In genomic region chr13:75390229-75390628, GRCh38 we compare ENCODE assay signal across 25 cellular contexts.
"Had no signal": no experiment of that assay in that cellular context is flagged by ENCODE, and none has a peak within 500 bp of the region (broad histone marks: within the 10 kb centered on the region; RNA-seq: fewer than 3 reads in every experiment).

No MANE protein-coding gene starts in this region.

- DNase-seq: activated CD4-positive, alpha-beta T cell treated with anti-CD3 and anti-CD28 coated beads for 36 hours; activated CD4-positive, alpha-beta T cell treated with anti-CD3 and anti-CD28 coated beads, Interleukin-2, amount 50 U/mL, for 1 hour; activated CD4-positive, alpha-beta T cell treated with anti-CD3 and anti-CD28 coated beads, Interleukin-2, amount 50 U/mL, for 48 hours; activated CD4-positive, CD25-positive, alpha-beta regulatory T cell; activated CD4-positive, CD25-positive, alpha-beta regulatory T cell treated with anti-CD3 and anti-CD28 coated beads, Interleukin-2, amount 50 U/mL, for 72 hours; activated CD8-positive, alpha-beta memory T cell treated with anti-CD3 and anti-CD28 coated beads for 24 hours; activated CD8-positive, alpha-beta T cell treated with anti-CD3 and anti-CD28 coated beads for 36 hours; activated effector memory CD4-positive, alpha-beta T cell treated with Interleukin-2 at 50 U/mL for 16 hours; activated gamma-delta T cell treated with Interleukin-2 at 50 U/mL for 16 hours; activated naive CD4-positive, alpha-beta T cell treated with anti-CD3 and anti-CD28 coated beads, Interleukin-2, amount 50 U/mL, for 16 hours; activated naive CD4-positive, alpha-beta T cell treated with Interleukin-2 at 50 U/mL for 16 hours; activated naive CD8-positive, alpha-beta T cell treated with anti-CD3 and anti-CD28 coated beads, Interleukin-2, amount 10 ng/mL, durations not matched to agents 7 days and 5 days; activated T-cell treated with anti-CD3 and anti-CD28 coated beads, Interleukin-2, amount 50 U/mL, for 4 hours; caudate nucleus; cortex of kidney; dermis blood vessel endothelial cell; effector CD4-positive, alpha-beta T cell; esophagus squamous epithelium; foreskin melanocyte; T-helper 2 cell had no signal

- H3K4me1 ChIP-seq: ascending aorta, breast epithelium, esophagus squamous epithelium had no signal

- H3K27me3 ChIP-seq: ascending aorta, breast epithelium, esophagus squamous epithelium, gastroesophageal sphincter had no signal

- H3K36me3 ChIP-seq: ascending aorta, breast epithelium, esophagus squamous epithelium, gastroesophageal sphincter had no signal

- H3K9me3 ChIP-seq: ascending aorta, breast epithelium, esophagus squamous epithelium, gastroesophageal sphincter had no signal

- ATAC-seq: activated CD4-positive, alpha-beta T cell treated with anti-CD3 and anti-CD28 coated beads for 36 hours; activated CD8-positive, alpha-beta T cell treated with anti-CD3 and anti-CD28 coated beads for 36 hours; activated T-cell treated with anti-CD3 and anti-CD28 coated beads, Interleukin-2, amount 50 U/mL, for 4 hours; activated T-helper 17 cell treated with anti-CD3 and anti-CD28 coated beads, Interleukin-2, amount 50 U/mL, for 72 hours; gastroesophageal sphincter had no signal

- H3K27ac ChIP-seq: ascending aorta, breast epithelium, epithelial cell of prostate, esophagus squamous epithelium, gastroesophageal sphincter had no signal

- H3K4me3 ChIP-seq: ascending aorta, breast epithelium, esophagus squamous epithelium, gastroesophageal sphincter had no signal
